Comparison of ENCODE assay signal across 1 cellular context in the genomic region with DNA sequence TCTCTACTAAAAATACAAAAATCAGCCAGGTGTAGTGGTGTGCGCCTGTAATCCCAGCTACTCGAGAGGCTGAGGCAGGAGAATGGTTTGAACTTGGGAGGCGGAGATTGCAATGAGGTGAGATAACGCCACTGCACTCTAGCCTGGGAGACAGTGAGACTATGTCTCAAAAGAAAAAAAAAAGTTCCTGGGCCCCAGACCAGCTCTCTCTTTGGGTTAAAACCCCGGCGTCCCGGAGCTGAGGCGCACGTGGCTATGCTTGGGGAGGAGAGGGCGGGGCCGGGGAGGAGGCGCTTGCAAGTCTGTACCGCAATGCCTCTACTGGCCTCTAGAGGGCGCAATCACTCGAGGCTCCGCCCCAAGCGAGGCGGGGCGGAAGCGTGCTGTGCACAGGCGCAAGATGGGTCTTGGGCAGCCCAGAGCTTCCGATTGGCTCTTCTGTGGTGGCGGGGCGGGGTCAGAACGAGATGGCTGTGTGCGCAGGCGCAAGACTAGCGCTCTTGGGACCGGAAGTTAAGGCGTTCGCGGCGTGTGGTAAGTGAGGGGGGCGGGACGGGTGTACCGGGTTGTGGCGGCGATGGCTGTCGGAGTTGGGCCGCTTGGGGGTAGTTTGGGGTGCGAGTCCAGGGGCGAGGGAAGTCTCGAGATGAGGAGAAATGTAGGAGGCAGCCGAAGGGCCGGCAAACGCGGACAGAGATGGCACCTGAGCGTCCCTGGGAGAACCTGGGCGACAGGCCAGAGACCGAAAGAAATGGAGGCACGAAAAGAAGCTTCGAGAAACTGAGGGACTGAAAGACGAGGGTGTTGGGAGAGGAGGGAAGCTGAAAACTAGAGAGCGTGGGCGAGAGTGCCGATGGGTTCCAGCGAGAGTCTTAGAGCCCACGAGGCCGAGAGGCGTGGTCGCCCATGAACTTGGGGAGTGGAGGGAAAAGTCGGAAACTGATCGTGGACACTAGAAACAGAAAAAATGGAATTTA.
A peak's percentile ranks its signal among the peaks of the same experiment; 100 is the strongest.
TF ChIP-seq lines count a peak whose summit lies in the region.

A gene with protein sequence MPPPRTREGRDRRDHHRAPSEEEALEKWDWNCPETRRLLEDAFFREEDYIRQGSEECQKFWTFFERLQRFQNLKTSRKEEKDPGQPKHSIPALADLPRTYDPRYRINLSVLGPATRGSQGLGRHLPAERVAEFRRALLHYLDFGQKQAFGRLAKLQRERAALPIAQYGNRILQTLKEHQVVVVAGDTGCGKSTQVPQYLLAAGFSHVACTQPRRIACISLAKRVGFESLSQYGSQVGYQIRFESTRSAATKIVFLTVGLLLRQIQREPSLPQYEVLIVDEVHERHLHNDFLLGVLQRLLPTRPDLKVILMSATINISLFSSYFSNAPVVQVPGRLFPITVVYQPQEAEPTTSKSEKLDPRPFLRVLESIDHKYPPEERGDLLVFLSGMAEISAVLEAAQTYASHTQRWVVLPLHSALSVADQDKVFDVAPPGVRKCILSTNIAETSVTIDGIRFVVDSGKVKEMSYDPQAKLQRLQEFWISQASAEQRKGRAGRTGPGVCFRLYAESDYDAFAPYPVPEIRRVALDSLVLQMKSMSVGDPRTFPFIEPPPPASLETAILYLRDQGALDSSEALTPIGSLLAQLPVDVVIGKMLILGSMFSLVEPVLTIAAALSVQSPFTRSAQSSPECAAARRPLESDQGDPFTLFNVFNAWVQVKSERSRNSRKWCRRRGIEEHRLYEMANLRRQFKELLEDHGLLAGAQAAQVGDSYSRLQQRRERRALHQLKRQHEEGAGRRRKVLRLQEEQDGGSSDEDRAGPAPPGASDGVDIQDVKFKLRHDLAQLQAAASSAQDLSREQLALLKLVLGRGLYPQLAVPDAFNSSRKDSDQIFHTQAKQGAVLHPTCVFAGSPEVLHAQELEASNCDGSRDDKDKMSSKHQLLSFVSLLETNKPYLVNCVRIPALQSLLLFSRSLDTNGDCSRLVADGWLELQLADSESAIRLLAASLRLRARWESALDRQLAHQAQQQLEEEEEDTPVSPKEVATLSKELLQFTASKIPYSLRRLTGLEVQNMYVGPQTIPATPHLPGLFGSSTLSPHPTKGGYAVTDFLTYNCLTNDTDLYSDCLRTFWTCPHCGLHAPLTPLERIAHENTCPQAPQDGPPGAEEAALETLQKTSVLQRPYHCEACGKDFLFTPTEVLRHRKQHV (plus strand): TSS at position 497 of the 977 bp plus-strand sequence. CDS start 3,716 bp downstream, outside the sequence.

TF ChIP-seq in WTC11, 78 proteins besides CTCF, POLR2A, EP300 and RAD21 (continued from another document):
- TF ChIP-seq, protein P1, sequence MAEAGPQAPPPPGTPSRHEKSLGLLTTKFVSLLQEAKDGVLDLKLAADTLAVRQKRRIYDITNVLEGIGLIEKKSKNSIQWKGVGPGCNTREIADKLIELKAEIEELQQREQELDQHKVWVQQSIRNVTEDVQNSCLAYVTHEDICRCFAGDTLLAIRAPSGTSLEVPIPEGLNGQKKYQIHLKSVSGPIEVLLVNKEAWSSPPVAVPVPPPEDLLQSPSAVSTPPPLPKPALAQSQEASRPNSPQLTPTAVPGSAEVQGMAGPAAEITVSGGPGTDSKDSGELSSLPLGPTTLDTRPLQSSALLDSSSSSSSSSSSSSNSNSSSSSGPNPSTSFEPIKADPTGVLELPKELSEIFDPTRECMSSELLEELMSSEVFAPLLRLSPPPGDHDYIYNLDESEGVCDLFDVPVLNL (CRISPR knock-in tag; IDR thresholded peaks at IDR 0.05; ENCODE audit: borderline replicate concordance, low read depth): no peak
- TF ChIP-seq, protein P2, sequence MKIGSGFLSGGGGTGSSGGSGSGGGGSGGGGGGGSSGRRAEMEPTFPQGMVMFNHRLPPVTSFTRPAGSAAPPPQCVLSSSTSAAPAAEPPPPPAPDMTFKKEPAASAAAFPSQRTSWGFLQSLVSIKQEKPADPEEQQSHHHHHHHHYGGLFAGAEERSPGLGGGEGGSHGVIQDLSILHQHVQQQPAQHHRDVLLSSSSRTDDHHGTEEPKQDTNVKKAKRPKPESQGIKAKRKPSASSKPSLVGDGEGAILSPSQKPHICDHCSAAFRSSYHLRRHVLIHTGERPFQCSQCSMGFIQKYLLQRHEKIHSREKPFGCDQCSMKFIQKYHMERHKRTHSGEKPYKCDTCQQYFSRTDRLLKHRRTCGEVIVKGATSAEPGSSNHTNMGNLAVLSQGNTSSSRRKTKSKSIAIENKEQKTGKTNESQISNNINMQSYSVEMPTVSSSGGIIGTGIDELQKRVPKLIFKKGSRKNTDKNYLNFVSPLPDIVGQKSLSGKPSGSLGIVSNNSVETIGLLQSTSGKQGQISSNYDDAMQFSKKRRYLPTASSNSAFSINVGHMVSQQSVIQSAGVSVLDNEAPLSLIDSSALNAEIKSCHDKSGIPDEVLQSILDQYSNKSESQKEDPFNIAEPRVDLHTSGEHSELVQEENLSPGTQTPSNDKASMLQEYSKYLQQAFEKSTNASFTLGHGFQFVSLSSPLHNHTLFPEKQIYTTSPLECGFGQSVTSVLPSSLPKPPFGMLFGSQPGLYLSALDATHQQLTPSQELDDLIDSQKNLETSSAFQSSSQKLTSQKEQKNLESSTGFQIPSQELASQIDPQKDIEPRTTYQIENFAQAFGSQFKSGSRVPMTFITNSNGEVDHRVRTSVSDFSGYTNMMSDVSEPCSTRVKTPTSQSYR (CRISPR knock-in tag; IDR thresholded peaks at IDR 0.05): 0 out of 2 replicates have a peak, but pooled peaks have one; percentile 15
- peak; percentile 50; the same call in 1 of the 2 replicates for TF ChIP-seq FOXK1 (CRISPR knock-in tag; IDR thresholded peaks at IDR 0.05)
- 0 out of 2 replicates have a peak, but pooled peaks have one; percentile 67 for TF ChIP-seq TEAD1 (CRISPR knock-in tag; IDR thresholded peaks at IDR 0.05)
- TF ChIP-seq FOXP1 (CRISPR knock-in tag; IDR thresholded peaks at IDR 0.05; ENCODE audit: borderline replicate concordance): peak; percentile 77; the same call in 1 of the 2 replicates
- TF ChIP-seq, protein P3, sequence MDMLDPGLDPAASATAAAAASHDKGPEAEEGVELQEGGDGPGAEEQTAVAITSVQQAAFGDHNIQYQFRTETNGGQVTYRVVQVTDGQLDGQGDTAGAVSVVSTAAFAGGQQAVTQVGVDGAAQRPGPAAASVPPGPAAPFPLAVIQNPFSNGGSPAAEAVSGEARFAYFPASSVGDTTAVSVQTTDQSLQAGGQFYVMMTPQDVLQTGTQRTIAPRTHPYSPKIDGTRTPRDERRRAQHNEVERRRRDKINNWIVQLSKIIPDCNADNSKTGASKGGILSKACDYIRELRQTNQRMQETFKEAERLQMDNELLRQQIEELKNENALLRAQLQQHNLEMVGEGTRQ (CRISPR knock-in tag; IDR thresholded peaks at IDR 0.05): peak; percentile 65
